ENCODE assay signal across 10 cellular contexts in genomic region chr5:151086905-151087360, GRCh38. TPM values are rescaled to one million over a fixed set of nuclear protein-coding genes. Genes with fewer than 3 reads are reported as not detected.
DNase-seq lines count a peak whose midpoint lies in the region; ATAC-seq, FAIRE-seq and TF ChIP-seq lines count a peak whose summit lies in the region.
"Had no signal": no experiment of that assay in that cellular context is flagged by ENCODE, and none has a peak within 500 bp of the region (broad histone marks: within the 10 kb centered on the region; RNA-seq: fewer than 3 reads in every experiment).

No MANE protein-coding gene starts in this region.

- peak; percentile 72 for ATAC-seq in HG03354 (IDR thresholded peaks at IDR 0.05; ENCODE audit: poor library complexity, severe bottlenecking, unreplicated experiment)
- ATAC-seq in stimulated activated naive CD8-positive, alpha-beta T cell treated with anti-CD3 and anti-CD28 coated beads, Interleukin-15, amount 100 ng/mL, for 72 hours = peak; percentile 92

- peaks cover 30% of the 10 kb centered on the region for H3K36me3 Mint-ChIP-seq in activated CD4-positive, alpha-beta memory T cell treated with anti-CD3 and anti-CD28 coated beads for 36 hours
- H3K36me3 Mint-ChIP-seq: brain had no signal

- CTCF ChIA-PET in activated CD4-positive, alpha-beta memory T cell treated with anti-CD3 and anti-CD28 coated beads for 36 hours (lab: Charles Lee) = interaction anchor here (0.7 to 6.3 kb wide), 8 partner anchors 11 to 1284 kb away, joined by 3 to 60 read pairs (median 4); no protein-coding TSS in a partner anchor

- FAIRE-seq in D721Med (lab: Jason Lieb, UNC) = no peak
- FAIRE-seq: A204.1 had no signal

- DNase-seq in DMS53 (lab: John Stamatoyannopoulos, UW) = peak; percentile 47
- no peak for DNase-seq in DMS53 treated with DMSO at 0.1 percent for 48 hours (lab: John Stamatoyannopoulos, UW; ENCODE audit: unreplicated experiment)
- DNase-seq in activated CD4-positive, alpha-beta memory T cell treated with anti-CD3 and anti-CD28 coated beads for 36 hours = peak; percentile 85
- DNase-seq in kidney glomerular epithelial cell (lab: John Stamatoyannopoulos, UW) = peak; percentile 46
- peak; percentile 65 to 74 for DNase-seq in stimulated activated naive CD8-positive, alpha-beta T cell treated with anti-CD3 and anti-CD28 coated beads, Interleukin-15, amount 100 ng/mL, for 72 hours
- DNase-seq in Kasumi-1 (lab: John Stamatoyannopoulos, UW) = no peak
- no peak for DNase-seq in D721Med (ENCODE audit: insufficient read length, low spot score)

- intact Hi-C loops in activated CD4-positive, alpha-beta memory T cell treated with anti-CD3 and anti-CD28 coated beads for 36 hours (cut with micrococcal nuclease) = loop anchor here (1.0 to 10.0 kb wide), 3 partner anchors 9 to 688 kb away; partner anchors contain the start of gene G3BP1

- H3K4me1 Mint-ChIP-seq in activated CD4-positive, alpha-beta memory T cell treated with anti-CD3 and anti-CD28 coated beads for 36 hours (ENCODE audit: low read depth) = peaks cover 54% of the 10 kb centered on the region
- H3K4me1 Mint-ChIP-seq in stimulated activated naive CD8-positive, alpha-beta T cell treated with anti-CD3 and anti-CD28 coated beads, Interleukin-15, amount 100 ng/mL, for 72 hours = peaks cover 77% of the 10 kb centered on the region

- H3K27ac Mint-ChIP-seq in activated CD4-positive, alpha-beta memory T cell treated with anti-CD3 and anti-CD28 coated beads for 36 hours = peak overlapping the region; percentile 89
- peak overlapping the region in 1 of 2 donors; percentile 54 for H3K27ac Mint-ChIP-seq in stimulated activated naive CD8-positive, alpha-beta T cell treated with anti-CD3 and anti-CD28 coated beads, Interleukin-15, amount 100 ng/mL, for 72 hours

- H3K27me3 Mint-ChIP-seq in activated CD4-positive, alpha-beta memory T cell treated with anti-CD3 and anti-CD28 coated beads for 36 hours = no peaks in the 10 kb centered on the region
- H3K27me3 Mint-ChIP-seq in stimulated activated naive CD8-positive, alpha-beta T cell treated with anti-CD3 and anti-CD28 coated beads, Interleukin-15, amount 100 ng/mL, for 72 hours = peaks cover 9% of the 10 kb centered on the region

- no peaks in the 10 kb centered on the region for H3K9me3 Mint-ChIP-seq in activated CD4-positive, alpha-beta memory T cell treated with anti-CD3 and anti-CD28 coated beads for 36 hours
- no peaks in the 10 kb centered on the region for H3K9me3 Mint-ChIP-seq in stimulated activated naive CD8-positive, alpha-beta T cell treated with anti-CD3 and anti-CD28 coated beads, Interleukin-15, amount 100 ng/mL, for 72 hours
- H3K9me3 Mint-ChIP-seq: brain had no signal

- TF ChIP-seq CTCF in D721Med (IDR thresholded peaks at IDR 0.05; ENCODE audit: insufficient read depth, missing control alignments) = no peak

- H3K4me3 Mint-ChIP-seq in activated CD4-positive, alpha-beta memory T cell treated with anti-CD3 and anti-CD28 coated beads for 36 hours = peak overlapping the region; percentile 89
- peak overlapping the region; percentile 71 to 72 for H3K4me3 Mint-ChIP-seq in stimulated activated naive CD8-positive, alpha-beta T cell treated with anti-CD3 and anti-CD28 coated beads, Interleukin-15, amount 100 ng/mL, for 72 hours

- POLR2A ChIA-PET in activated CD4-positive, alpha-beta memory T cell treated with anti-CD3 and anti-CD28 coated beads for 36 hours (lab: Charles Lee) = interaction anchor here (0.7 to 2.5 kb wide), 11 partner anchors 9 to 71 kb away, joined by 3 to 12 read pairs (median 4); partner anchors contain the start of genes ANXA6 and GPX3

RNA-seq across cellular contexts. Expression of gene TNIP1, which starts 6.1 kb away (rescaled TPM):
- 100 to 1,000 TPM; 388 to 401 TPM for total RNA-seq in activated CD4-positive, alpha-beta memory T cell treated with anti-CD3 and anti-CD28 coated beads for 36 hours

Comparison
In these comparisons a context has a peak if more than half of its experiments do, and no peak if none do; other contexts are left out.
1. DNase-seq: peak in DMS53 (single experiment), activated CD4-positive, alpha-beta memory T cell treated with anti-CD3 and anti-CD28 coated beads for 36 hours (single experiment), kidney glomerular epithelial cell (single experiment) and stimulated activated naive CD8-positive, alpha-beta T cell treated with anti-CD3 and anti-CD28 coated beads, Interleukin-15, amount 100 ng/mL, for 72 hours (2 of 2); none in DMS53 treated with DMSO at 0.1 percent for 48 hours (single experiment), Kasumi-1 (0 of 2) and D721Med (single experiment).